In the genomic region with DNA sequence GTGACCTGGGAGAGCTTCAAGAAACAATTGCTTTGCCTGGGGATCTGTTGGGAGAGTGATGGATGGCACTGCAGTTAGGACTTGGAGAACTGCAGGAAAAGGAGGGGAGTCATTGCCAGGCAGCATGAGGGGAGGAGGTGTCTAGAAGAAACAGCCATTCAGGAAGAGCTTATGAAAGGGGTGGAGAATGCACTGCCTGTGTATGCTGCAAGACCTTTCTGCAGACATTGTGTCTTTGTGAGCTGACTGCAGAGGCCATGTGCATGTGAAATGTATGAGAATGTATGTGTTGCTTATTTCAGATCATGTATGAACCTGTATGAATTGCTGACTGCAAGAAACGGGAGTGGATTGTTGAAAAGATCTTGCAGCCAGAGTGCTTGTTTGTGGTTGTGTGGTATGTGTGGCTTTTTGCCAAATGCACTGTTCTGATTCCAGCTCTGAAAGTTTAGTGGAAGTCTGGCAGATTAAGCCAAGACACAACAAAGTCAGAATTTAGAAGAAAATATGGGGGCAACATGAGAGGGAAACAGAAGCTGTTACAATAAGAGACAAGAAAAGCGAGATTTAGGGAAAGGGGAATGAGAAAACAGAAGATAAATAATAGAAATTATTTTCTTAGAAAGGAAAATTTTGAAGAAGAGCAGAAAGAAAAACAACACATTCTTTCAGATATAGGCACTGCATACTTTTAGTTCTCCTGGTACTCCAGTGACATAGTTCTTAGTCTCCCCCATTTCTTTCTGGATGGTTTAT, we compare ENCODE assay signal across 8 cellular contexts. TPM values are rescaled to one million over a fixed set of nuclear protein-coding genes. Genes with fewer than 3 reads are reported as not detected.
DNase-seq lines count a peak whose midpoint lies in the region; ATAC-seq, FAIRE-seq and TF ChIP-seq lines count a peak whose summit lies in the region.

No MANE protein-coding gene starts in this region.

- H3K9me3 ChIP-seq in gastrocnemius medialis: no peaks in the 10 kb centered on the region

- FAIRE-seq in GM19239 (lab: Jason Lieb, UNC): no peak

- TF ChIP-seq POLR2A in NB4 (IDR thresholded peaks at IDR 0.05; ENCODE audit: extremely low read depth, insufficient read length): no peak
- TF ChIP-seq POLR2A in gastrocnemius medialis (IDR thresholded peaks at IDR 0.05): no peak

- intact Hi-C loops in left ventricle myocardium superior (cut with micrococcal nuclease): loop anchor here (10.0 kb wide), 1 partner anchor 357 kb away; no protein-coding TSS in a partner anchor
- intact Hi-C loops in gastrocnemius medialis (cut with DNase I; ENCODE audit: low total_unique reads): no loop called here

- H3K4me3 ChIP-seq in NB4 (ENCODE audit: low read depth, low read length) (no peak overlapping the region), gastrocnemius medialis (no peak overlapping the region)

- H3K27me3 ChIP-seq in gastrocnemius medialis: no peaks in the 10 kb centered on the region

- in situ Hi-C loops in gastrocnemius medialis (cut with MboI; ENCODE audit: low sequenced_read_pairs in 4 of 4): loop anchor here (10.0 to 25.0 kb wide), 4 partner anchors 197 to 374 kb away; no protein-coding TSS in a partner anchor

- H3K27ac ChIP-seq in gastrocnemius medialis: peak overlapping the region in 1 of 4 donors; percentile 16

- peak; percentile 95 for ATAC-seq in left ventricle myocardium superior
- ATAC-seq in gastrocnemius medialis: peak; percentile 75 to 77
- ATAC-seq in HG02798 (IDR thresholded peaks at IDR 0.05; ENCODE audit: poor library complexity, unreplicated experiment): no peak

- TF ChIP-seq CTCF in NB4 (IDR thresholded peaks at IDR 0.05; ENCODE audit: low read depth, low read length) (no peak), gastrocnemius medialis (IDR thresholded peaks at IDR 0.05 in 4 of 5, conservative IDR thresholded peaks at IDR 0.05 in 1 of 5) (no peak)

- DNase-seq in DMS 273 (lab: John Stamatoyannopoulos, UW; ENCODE audit: unreplicated experiment) (peak; percentile 70), NB4 (ENCODE audit: low read depth) (peak; percentile 63), UCSD-AML1 (lab: John Stamatoyannopoulos, UW; ENCODE audit: unreplicated experiment) (peak; percentile 23), left ventricle myocardium superior (no peak), gastrocnemius medialis (peak in 1 of 2 donors; percentile 41), GM19239 (ENCODE audit: insufficient read length, low spot score) (no peak), activated T-cell treated with anti-CD3 and anti-CD28 coated beads for 4 hours (no peak)

- no peaks in the 10 kb centered on the region for H3K36me3 ChIP-seq in gastrocnemius medialis

- H3K4me1 ChIP-seq in gastrocnemius medialis: peaks cover 6 to 15% of the 10 kb centered on the region in 2 donors

RNA-seq across cellular contexts. Expression of a gene that starts 9.8 kb away (rescaled TPM):
- total RNA-seq in left ventricle myocardium superior (9.7 TPM), gastrocnemius medialis (10 to 100 TPM in 3 of 4 donors, 1 to 10 TPM in 1; 6.9 to 13.7 (median 11.5) TPM)

RNA-seq across cellular contexts. Expression of a gene that starts 25.4 kb away (rescaled TPM):
- total RNA-seq in left ventricle myocardium superior (29.1 TPM), gastrocnemius medialis (10 to 100 TPM; 31.1 to 78.2 (median 52.0) TPM)

Comparison
In these comparisons a context has a peak if more than half of its experiments do, and no peak if none do; other contexts are left out.
1. DNase-seq: peak in DMS 273 (single experiment), NB4 (single experiment) and UCSD-AML1 (single experiment); none in left ventricle myocardium superior (single experiment), GM19239 (single experiment) and activated T-cell treated with anti-CD3 and anti-CD28 coated beads for 4 hours (single experiment).